24 cellular contexts compared by ENCODE assay signal in genomic region chr5:173881811-173882575, GRCh38. TPM values are rescaled to one million over a fixed set of nuclear protein-coding genes. Genes with fewer than 3 reads are reported as not detected.
A peak's percentile ranks its signal among the peaks of the same experiment; 100 is the strongest.
DNase-seq lines count a peak whose midpoint lies in the region; ATAC-seq and TF ChIP-seq lines count a peak whose summit lies in the region.
"Had no signal": no experiment of that assay in that cellular context is flagged by ENCODE, and none has a peak within 500 bp of the region (broad histone marks: within the 10 kb centered on the region; RNA-seq: fewer than 3 reads in every experiment).

No MANE protein-coding gene starts in this region.

- H3K9me3 ChIP-seq in HCT116 (ENCODE audit: control insufficient read depth in 1 of 2, insufficient read depth in 1 of 2, low read depth in 1 of 2, low read length in 2 of 2) (no peaks in the 10 kb centered on the region), thyroid gland (no peaks in the 10 kb centered on the region), right atrium auricular region (no peaks in the 10 kb centered on the region)
- H3K9me3 ChIP-seq: pancreas, right lobe of liver, suprapubic skin, uterus had no signal

- H3K9ac ChIP-seq in HCT116 (ENCODE audit: low read length): no peak overlapping the region

- TF ChIP-seq RAD21 in HCT116 (IDR thresholded peaks at IDR 0.05; ENCODE audit: low read depth): no peak

- peaks cover 0 to 3% of the 10 kb centered on the region in 2 donors for H3K27me3 Mint-ChIP-seq in natural killer cell treated with Interleukin-12 subunit alpha and Interleukin-12 subunit beta and Interleukin-15 and Interleukin-18, amount 100 ng/mL, for 72 hours
- H3K27me3 Mint-ChIP-seq: activated naive CD8-positive, alpha-beta T cell treated with anti-CD3 and anti-CD28 coated beads, Interleukin-2, amount 10 ng/mL, durations not matched to agents 7 days and 5 days had no signal

- H3K27me3 ChIP-seq in HCT116 (ENCODE audit: insufficient read depth, low read length): no peaks in the 10 kb centered on the region
- no peaks in the 10 kb centered on the region for H3K27me3 ChIP-seq in thyroid gland
- H3K27me3 ChIP-seq in right atrium auricular region: no peaks in the 10 kb centered on the region
- H3K27me3 ChIP-seq: pancreas, right lobe of liver, suprapubic skin, uterus had no signal

- TF ChIP-seq POLR2A in HCT116 (IDR thresholded peaks at IDR 0.05; ENCODE audit: borderline replicate concordance, extremely low read depth, insufficient read depth, insufficient read length): no peak
- TF ChIP-seq POLR2A in thyroid gland (IDR thresholded peaks at IDR 0.05): no peak

- no peaks in the 10 kb centered on the region for H3K36me3 ChIP-seq in HCT116 (ENCODE audit: control insufficient read depth in 1 of 2, insufficient read depth in 2 of 2, low read length in 2 of 2)
- no peaks in the 10 kb centered on the region for H3K36me3 ChIP-seq in thyroid gland
- H3K36me3 ChIP-seq in right atrium auricular region: no peaks in the 10 kb centered on the region
- H3K36me3 ChIP-seq: pancreas, right lobe of liver, suprapubic skin, uterus had no signal

- H3K4me3 ChIP-seq in HCT116 (replicated peaks in 1 of 2; ENCODE audit: low read depth in 1 of 2, low read length in 2 of 2): no peak overlapping the region
- no peak overlapping the region for H3K4me3 ChIP-seq in epithelial cell of esophagus (ENCODE audit: low read length)
- no peak overlapping the region for H3K4me3 ChIP-seq in thyroid gland (replicated peaks in 1 of 3)
- H3K4me3 ChIP-seq in right atrium auricular region: no peak overlapping the region
- H3K4me3 ChIP-seq: pancreas, right lobe of liver, suprapubic skin, uterus had no signal

- no peaks in the 10 kb centered on the region for H3K79me2 ChIP-seq in HCT116 (ENCODE audit: insufficient read depth, low read length)

- POLR2A ChIA-PET in HCT116 (lab: Charles Lee): no interaction called here

- peak overlapping the region; percentile 29 for H3K4me2 ChIP-seq in HCT116 (ENCODE audit: low read length)

- no peak overlapping the region for H3K4me3 Mint-ChIP-seq in natural killer cell treated with Interleukin-12 subunit alpha and Interleukin-12 subunit beta and Interleukin-15 and Interleukin-18, amount 100 ng/mL, for 72 hours
- H3K4me3 Mint-ChIP-seq: activated naive CD8-positive, alpha-beta T cell treated with anti-CD3 and anti-CD28 coated beads, Interleukin-2, amount 10 ng/mL, durations not matched to agents 7 days and 5 days; CD14-positive monocyte; natural killer cell had no signal

- H3K4me1 ChIP-seq in HCT116 (ENCODE audit: control insufficient read depth in 1 of 2, insufficient read depth in 2 of 2, low read length in 2 of 2) (peaks cover 0 to 27% of the 10 kb centered on the region in 2 experiments; a peak in 2 of 4 replicates), thyroid gland (peaks cover 35 to 50% of the 10 kb centered on the region in 2 donors), right atrium auricular region (peaks cover 0 to 24% of the 10 kb centered on the region in 2 donors)
- H3K4me1 ChIP-seq: uterus had no signal

- no peak for DNase-seq in HCT116 (ENCODE audit: low read depth, low spot score)
- peak; percentile 49 for DNase-seq in RPMI7951 (ENCODE audit: low read depth)
- peak; percentile 62 for DNase-seq in epithelial cell of esophagus (ENCODE audit: low read depth)
- DNase-seq in thyroid gland: no peak
- DNase-seq in right atrium auricular region (ENCODE audit: low spot score): no peak
- DNase-seq in DMS114 treated with DMSO at 0.1 percent for 48 hours (lab: John Stamatoyannopoulos, UW; ENCODE audit: unreplicated experiment): no peak
- DNase-seq in natural killer cell treated with Interleukin-12 subunit alpha and Interleukin-12 subunit beta and Interleukin-15 and Interleukin-18, amount 100 ng/mL, for 72 hours (ENCODE audit: low spot score): no peak
- DNase-seq: activated gamma-delta T cell; activated naive CD8-positive, alpha-beta T cell treated with anti-CD3 and anti-CD28 coated beads, Interleukin-2, amount 10 ng/mL, durations not matched to agents 7 days and 5 days; dermis blood vessel endothelial cell; islet precursor cell; natural killer cell; NCI-H1092 treated with DMSO at 0.1 percent for 48 hours; NCI-H1930; NCI-H526 treated with DMSO at 0.1 percent for 48 hours; pancreas; right lobe of liver; stimulated activated CD4-positive, alpha-beta T cell treated with anti-CD3 and anti-CD28 coated beads, Interleukin-12 subunit alpha, Interleukin-12 subunit beta, amount 100 ng/mL, for 4 hours; stimulated activated CD4-positive, alpha-beta T cell treated with anti-CD3 and anti-CD28 coated beads, Interleukin-4, amount 100 ng/mL, for 4 hours; stimulated activated naive CD4-positive, alpha-beta T cell; uterus had no signal

- H3K27ac ChIP-seq in HCT116 (ENCODE audit: low read depth, low read length): no peak overlapping the region
- H3K27ac ChIP-seq in thyroid gland: peak overlapping the region in 2 of 3 donors; percentile 63 to 66
- no peak overlapping the region for H3K27ac ChIP-seq in right atrium auricular region
- H3K27ac ChIP-seq: pancreas, suprapubic skin, uterus had no signal

- peak overlapping the region; percentile 79 for H2AFZ ChIP-seq in HCT116 (ENCODE audit: low read depth, low read length, poor library complexity, severe bottlenecking)

- BruUV-seq in HCT116 (replicated peaks; lab: Mats Ljungman, UMichigan): no TSS peak

- RAD21 ChIA-PET in HCT116 (lab: Charles Lee; ENCODE audit: low non-redundant PET in 1 of 2, low total read pairs in 2 of 2, uncharacterized antibody in 2 of 2, unreplicated experiment in 2 of 2): no interaction called here

- H4K20me1 ChIP-seq in HCT116 (ENCODE audit: insufficient read depth): no peaks in the 10 kb centered on the region

- no peaks in the 10 kb centered on the region for H3K9me2 ChIP-seq in HCT116 (ENCODE audit: insufficient read depth)

- CTCF ChIA-PET in HCT116 (lab: Charles Lee): no interaction called here

- ATAC-seq in HCT116: no peak
- no peak for ATAC-seq in natural killer cell treated with Interleukin-12 subunit alpha and Interleukin-12 subunit beta and Interleukin-15 and Interleukin-18, amount 100 ng/mL, for 72 hours
- ATAC-seq: natural killer cell, pancreas, right lobe of liver had no signal

- intact Hi-C loops in HCT116 (cut with micrococcal nuclease) (no loop called here), thyroid gland (cut with DNase I) (no loop called here)

- TF ChIP-seq CTCF in HCT116 (IDR thresholded peaks at IDR 0.05 in 2 of 3, conservative IDR thresholded peaks at IDR 0.05 in 1 of 3; ENCODE audit: borderline replicate concordance in 1 of 3, insufficient read depth in 1 of 3, low read depth in 2 of 3, low read length in 2 of 3) (no peak), epithelial cell of esophagus (IDR thresholded peaks at IDR 0.05; ENCODE audit: insufficient read depth, low read depth, low read length, missing control alignments) (no peak), thyroid gland (IDR thresholded peaks at IDR 0.05) (no peak), right atrium auricular region (IDR thresholded peaks at IDR 0.05) (no peak)

- H3K36me3 Mint-ChIP-seq in natural killer cell treated with Interleukin-12 subunit alpha and Interleukin-12 subunit beta and Interleukin-15 and Interleukin-18, amount 100 ng/mL, for 72 hours: peaks cover 10% of the 10 kb centered on the region
- H3K36me3 Mint-ChIP-seq: IgD-negative memory B cell, natural killer cell had no signal

- WGBS in thyroid gland, 2 donors: 89 to 95% methylated on average over 6 of the region's 6 CpGs

- no peak overlapping the region for H3K27ac Mint-ChIP-seq in natural killer cell treated with Interleukin-12 subunit alpha and Interleukin-12 subunit beta and Interleukin-15 and Interleukin-18, amount 100 ng/mL, for 72 hours
- H3K27ac Mint-ChIP-seq: activated naive CD8-positive, alpha-beta T cell treated with anti-CD3 and anti-CD28 coated beads, Interleukin-2, amount 10 ng/mL, durations not matched to agents 7 days and 5 days; natural killer cell had no signal

- peaks cover 28 to 36% of the 10 kb centered on the region in 2 donors for H3K4me1 Mint-ChIP-seq in natural killer cell treated with Interleukin-12 subunit alpha and Interleukin-12 subunit beta and Interleukin-15 and Interleukin-18, amount 100 ng/mL, for 72 hours (ENCODE audit: low read depth in 2 of 2)

- H3K9me3 Mint-ChIP-seq in natural killer cell treated with Interleukin-12 subunit alpha and Interleukin-12 subunit beta and Interleukin-15 and Interleukin-18, amount 100 ng/mL, for 72 hours: no peaks in the 10 kb centered on the region
- H3K9me3 Mint-ChIP-seq: natural killer cell had no signal

TF ChIP-seq in HCT116, 20 proteins besides CTCF, POLR2A, EP300 and RAD21:
- TF ChIP-seq SRF (IDR thresholded peaks at IDR 0.05; ENCODE audit: low read depth): no peak
- TF ChIP-seq, protein P1, sequence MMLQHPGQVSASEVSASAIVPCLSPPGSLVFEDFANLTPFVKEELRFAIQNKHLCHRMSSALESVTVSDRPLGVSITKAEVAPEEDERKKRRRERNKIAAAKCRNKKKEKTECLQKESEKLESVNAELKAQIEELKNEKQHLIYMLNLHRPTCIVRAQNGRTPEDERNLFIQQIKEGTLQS (IDR thresholded peaks at IDR 0.05): no peak
- TF ChIP-seq JUND (IDR thresholded peaks at IDR 0.05): no peak
- no peak for TF ChIP-seq SIN3A (IDR thresholded peaks at IDR 0.05; ENCODE audit: low read depth)
- no peak for TF ChIP-seq CBX3 (IDR thresholded peaks at IDR 0.05; ENCODE audit: low read depth)
- TF ChIP-seq EZH2 (IDR thresholded peaks at IDR 0.05): no peak
- TF ChIP-seq EZH2phosphoT487 (IDR thresholded peaks at IDR 0.05; ENCODE audit: borderline replicate concordance): no peak
- no peak for TF ChIP-seq EGR1 (IDR thresholded peaks at IDR 0.05; ENCODE audit: low read depth)
- TF ChIP-seq YY1 (IDR thresholded peaks at IDR 0.05; ENCODE audit: extremely low read depth, insufficient replicate concordance, low read depth, low read length): no peak
- no peak for TF ChIP-seq FOSL1 (IDR thresholded peaks at IDR 0.05; ENCODE audit: low read depth)
- no peak for TF ChIP-seq ZFX (IDR thresholded peaks at IDR 0.05)

RNA-seq across cellular contexts. Expression of gene CPEB4, which starts 6.2 kb away (rescaled TPM):
- total RNA-seq in HCT116 (2021; ENCODE audit: unreplicated experiment) (11.1 TPM), thyroid gland (10 to 100 TPM; 51.5 to 69.5 (median 66.1) TPM), right atrium auricular region (100 to 1,000 TPM in 1 of 2 donors, 10 to 100 TPM in 1; 79.5 to 127 TPM)
- polyA plus RNA-seq in HCT116 (2012): 4.9 and 5.3 TPM in 2 replicates
- total RNA-seq in RPMI7951 (2014; rRNA removed; shearing (Covaris generic)): 11.2 and 12.5 TPM in 2 replicates
- total RNA-seq in natural killer cell treated with Interleukin-12 subunit alpha and Interleukin-12 subunit beta and Interleukin-15 and Interleukin-18, amount 100 ng/mL, for 72 hours: 10 to 100 TPM; 29.9 to 45.6 TPM

Comparison
In these comparisons a context has a peak if more than half of its experiments do, and no peak if none do; other contexts are left out.
1. DNase-seq: peak in RPMI7951 (single experiment) and epithelial cell of esophagus (single experiment); none in HCT116 (single experiment), thyroid gland (0 of 2), right atrium auricular region (single experiment), DMS114 treated with DMSO at 0.1 percent for 48 hours (single experiment) and natural killer cell treated with Interleukin-12 subunit alpha and Interleukin-12 subunit beta and Interleukin-15 and Interleukin-18, amount 100 ng/mL, for 72 hours (single experiment).
2. H3K27ac ChIP-seq: peak in thyroid gland (2 of 3); none in HCT116 (single experiment) and right atrium auricular region (0 of 2).